7 cellular contexts compared by ENCODE assay signal in the genomic region with DNA sequence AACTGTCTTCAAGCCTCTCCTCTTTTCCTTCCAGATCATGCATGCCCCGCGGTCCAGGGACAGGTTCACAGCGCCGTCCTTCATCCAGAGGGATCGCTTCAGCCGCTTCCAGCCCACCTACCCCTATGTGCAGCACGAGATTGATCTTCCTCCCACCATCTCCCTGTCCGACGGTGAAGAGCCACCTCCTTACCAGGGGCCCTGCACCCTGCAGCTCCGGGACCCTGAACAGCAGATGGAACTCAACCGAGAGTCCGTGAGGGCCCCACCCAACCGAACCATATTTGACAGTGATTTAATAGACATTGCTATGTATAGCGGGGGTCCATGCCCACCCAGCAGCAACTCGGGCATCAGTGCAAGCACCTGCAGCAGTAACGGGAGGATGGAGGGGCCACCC.
"Had no signal": no experiment of that assay in that cellular context is flagged by ENCODE, and none has a peak within 500 bp of the region (broad histone marks: within the 10 kb centered on the region; RNA-seq: fewer than 3 reads in every experiment).

No MANE protein-coding gene starts in this region.

- H3K9ac ChIP-seq: GM23248 had no signal

- H3K9me3 ChIP-seq: HAP-1 had no signal

- DNase-seq: GM23248, GOT3, H7, HFFc6 had no signal

- H3K27ac Mint-ChIP-seq: HFFc6, IgD-negative memory B cell had no signal

- H2AFZ ChIP-seq: GM23248 had no signal

- H3K4me1 ChIP-seq: HAP-1 had no signal

- H3K4me3 Mint-ChIP-seq: HFFc6, IgD-negative memory B cell had no signal

- H3K4me3 ChIP-seq: GM23248, HAP-1 had no signal

- H3K27me3 Mint-ChIP-seq: IgD-negative memory B cell had no signal

- H3K36me3 ChIP-seq: HAP-1 had no signal

- H3K27ac ChIP-seq: GM23248, HL-60 had no signal
